16 cellular contexts compared by ENCODE assay signal in genomic region chr3:158563076-158563475, GRCh38. TPM values are rescaled to one million over a fixed set of nuclear protein-coding genes. Genes with fewer than 3 reads are reported as not detected.
DNase-seq lines count a peak whose midpoint lies in the region; ATAC-seq and TF ChIP-seq lines count a peak whose summit lies in the region.
"Had no signal": no experiment of that assay in that cellular context is flagged by ENCODE, and none has a peak within 500 bp of the region (broad histone marks: within the 10 kb centered on the region; RNA-seq: fewer than 3 reads in every experiment).

No MANE protein-coding gene starts in this region.

- no peak for DNase-seq in Right ventricle myocardium superior
- no peak for DNase-seq in heart left ventricle
- no peak for DNase-seq in left ventricle myocardium inferior
- no peak for DNase-seq in GM10266 (ENCODE audit: extremely low spot score)
- DNase-seq in dermis blood vessel endothelial cell, result no peak
- DNase-seq: C1 segment of cervical spinal cord; Calu3; CD4-positive, alpha-beta memory T cell; COR-L47; DMS53; DMS79 treated with DMSO at 0.1 percent for 48 hours; GF-D8; GM23248; H7; HCEC 1CT had no signal

- H3K9me3 ChIP-seq in heart left ventricle (peaks cover 0 to 4% (median 0%) of the 10 kb centered on the region in 12 donors), left ventricle myocardium inferior (replicated peaks) (peaks cover 3% of the 10 kb centered on the region)

- H3K36me3 ChIP-seq in heart left ventricle, result no peaks in the 10 kb centered on the region
- H3K36me3 ChIP-seq in left ventricle myocardium inferior, result no peaks in the 10 kb centered on the region

- H3K4me3 ChIP-seq in heart left ventricle, result no peak overlapping the region
- no peak overlapping the region for H3K4me3 ChIP-seq in left ventricle myocardium inferior
- H3K4me3 ChIP-seq: GM23248 had no signal

- H3K4me1 ChIP-seq in heart left ventricle, result peaks cover 0 to 16% (median 0%) of the 10 kb centered on the region in 12 donors
- peaks cover 15% of the 10 kb centered on the region for H3K4me1 ChIP-seq in left ventricle myocardium inferior

- intact Hi-C loops in Right ventricle myocardium superior (cut with DNase I) (no loop called here), heart left ventricle (cut with DNase I) (no loop called here), left ventricle myocardium inferior (cut with micrococcal nuclease) (no loop called here)

- peak; percentile 77 for ATAC-seq in Right ventricle myocardium superior (ENCODE audit: poor library complexity)
- ATAC-seq in heart left ventricle, result peak in 3 of 4 donors; percentile 67 to 82 (median 82)
- no peak for ATAC-seq in HG03520 (IDR thresholded peaks at IDR 0.05; ENCODE audit: unreplicated experiment)

- TF ChIP-seq CTCF in heart left ventricle (IDR thresholded peaks at IDR 0.05) (no peak), left ventricle myocardium inferior (IDR thresholded peaks at IDR 0.05; ENCODE audit: borderline replicate concordance) (no peak), GM10266 (IDR thresholded peaks at IDR 0.05; ENCODE audit: control insufficient read depth, insufficient read depth, low read depth, missing control alignments) (no peak)

- TF ChIP-seq POLR2A in heart left ventricle (IDR thresholded peaks at IDR 0.05), result no peak

- peak overlapping the region in 8 of 12 donors; percentile 25 to 73 (median 42) for H3K27ac ChIP-seq in heart left ventricle
- H3K27ac ChIP-seq in left ventricle myocardium inferior (replicated peaks), result peak overlapping the region; percentile 73
- H3K27ac ChIP-seq: GM23248 had no signal

- H3K27me3 ChIP-seq in heart left ventricle (no peaks in the 10 kb centered on the region), left ventricle myocardium inferior (ENCODE audit: low read depth) (no peaks in the 10 kb centered on the region)

RNA-seq across cellular contexts. Expression of gene MLF1, which starts 7.9 kb away (rescaled TPM):
- total RNA-seq in Right ventricle myocardium superior (212 TPM), heart left ventricle (100 to 1,000 TPM in 6 of 9 donors, 10 to 100 TPM in 3; 64.9 to 258 (median 123) TPM), left ventricle myocardium inferior (200 TPM), dermis blood vessel endothelial cell (6.0 and 7.1 TPM in 2 replicates)
- 10 to 100 TPM; 85.6 to 93.5 TPM for polyA plus RNA-seq in heart left ventricle
